ENCODE assay signal across 11 cellular contexts in genomic region chr5:10595305-10595677, GRCh38. TPM values are rescaled to one million over a fixed set of nuclear protein-coding genes. Genes with fewer than 3 reads are reported as not detected.
A peak's percentile ranks its signal among the peaks of the same experiment; 100 is the strongest.
DNase-seq lines count a peak whose midpoint lies in the region; ATAC-seq and TF ChIP-seq lines count a peak whose summit lies in the region.
"Had no signal": no experiment of that assay in that cellular context is flagged by ENCODE, and none has a peak within 500 bp of the region (broad histone marks: within the 10 kb centered on the region; RNA-seq: fewer than 3 reads in every experiment).

No MANE protein-coding gene starts in this region.

- peak overlapping the region; percentile 56 for H3K4me3 Mint-ChIP-seq in natural killer cell treated with Interleukin-12 subunit alpha and Interleukin-12 subunit beta and Interleukin-15 and Interleukin-18, amount 100 ng/mL, for 72 hours
- H3K4me3 Mint-ChIP-seq in natural killer cell, result no peak overlapping the region
- no peak overlapping the region for H3K4me3 Mint-ChIP-seq in mesothelial cell of epicardium

- in situ Hi-C loops in brain microvascular endothelial cell (cut with HindIII; ENCODE audit: low pct_ligation_motif_present, low sequenced_read_pairs), result no loop called here

- H3K27me3 ChIP-seq in brain microvascular endothelial cell (replicated peaks), result no peaks in the 10 kb centered on the region
- H3K27me3 ChIP-seq: testis had no signal

- H3K27me3 Mint-ChIP-seq in natural killer cell treated with Interleukin-12 subunit alpha and Interleukin-12 subunit beta and Interleukin-15 and Interleukin-18, amount 100 ng/mL, for 72 hours, result peaks cover 1 to 7% of the 10 kb centered on the region in 2 donors
- H3K27me3 Mint-ChIP-seq in natural killer cell (ENCODE audit: low read depth in 2 of 2) (peaks cover 0 to 2% of the 10 kb centered on the region in 2 donors), mesothelial cell of epicardium (ENCODE audit: low read depth) (no peaks in the 10 kb centered on the region)

- no peak overlapping the region for H3K4me3 ChIP-seq in brain microvascular endothelial cell (ENCODE audit: low read depth, low read length)
- H3K4me3 ChIP-seq: testis had no signal

- H3K27ac Mint-ChIP-seq in natural killer cell treated with Interleukin-12 subunit alpha and Interleukin-12 subunit beta and Interleukin-15 and Interleukin-18, amount 100 ng/mL, for 72 hours, result peak overlapping the region in 1 of 2 donors; percentile 30
- H3K27ac Mint-ChIP-seq in natural killer cell (no peak overlapping the region), mesothelial cell of epicardium (peak overlapping the region; percentile 36)

- no peaks in the 10 kb centered on the region for H3K36me3 ChIP-seq in brain microvascular endothelial cell (replicated peaks)

- TF ChIP-seq CTCF in natural killer cell (IDR thresholded peaks at IDR 0.05) (no peak), brain microvascular endothelial cell (IDR thresholded peaks at IDR 0.05; ENCODE audit: low read depth, low read length, missing control alignments) (no peak), mesothelial cell of epicardium (IDR thresholded peaks at IDR 0.05; ENCODE audit: unreplicated experiment) (no peak)

- peak overlapping the region; percentile 72 for H3K27ac ChIP-seq in brain microvascular endothelial cell

- no peaks in the 10 kb centered on the region for H3K9me3 Mint-ChIP-seq in natural killer cell treated with Interleukin-12 subunit alpha and Interleukin-12 subunit beta and Interleukin-15 and Interleukin-18, amount 100 ng/mL, for 72 hours
- H3K9me3 Mint-ChIP-seq in natural killer cell (no peaks in the 10 kb centered on the region), mesothelial cell of epicardium (peaks cover 19% of the 10 kb centered on the region)

- no peaks in the 10 kb centered on the region for H3K36me3 Mint-ChIP-seq in natural killer cell treated with Interleukin-12 subunit alpha and Interleukin-12 subunit beta and Interleukin-15 and Interleukin-18, amount 100 ng/mL, for 72 hours
- H3K36me3 Mint-ChIP-seq in natural killer cell, result no peaks in the 10 kb centered on the region
- peaks cover 13% of the 10 kb centered on the region for H3K36me3 Mint-ChIP-seq in mesothelial cell of epicardium

- peak in 1 of 2 donors; percentile 25 for ATAC-seq in natural killer cell treated with Interleukin-12 subunit alpha and Interleukin-12 subunit beta and Interleukin-15 and Interleukin-18, amount 100 ng/mL, for 72 hours
- ATAC-seq in natural killer cell, result no peak
- ATAC-seq in HG03025 (IDR thresholded peaks at IDR 0.05; ENCODE audit: low FRiP score, unreplicated experiment), result no peak
- ATAC-seq in GM18858 (IDR thresholded peaks at IDR 0.05; ENCODE audit: unreplicated experiment), result no peak

- no peak for DNase-seq in natural killer cell treated with Interleukin-12 subunit alpha and Interleukin-12 subunit beta and Interleukin-15 and Interleukin-18, amount 100 ng/mL, for 72 hours (ENCODE audit: low spot score)
- DNase-seq in natural killer cell (no peak), brain microvascular endothelial cell (no peak), mesothelial cell of epicardium (ENCODE audit: low spot score in 2 of 2, unreplicated experiment in 2 of 2) (no peak), NCI-H226 (no peak), UCSD-AML1 (lab: John Stamatoyannopoulos, UW; ENCODE audit: unreplicated experiment) (no peak)
- DNase-seq: activated CD4-positive, CD25-positive, alpha-beta regulatory T cell; DMS79; testis had no signal

- intact Hi-C loops in natural killer cell (cut with micrococcal nuclease), result no loop called here

- peaks cover 23% of the 10 kb centered on the region in 2 donors for H3K4me1 Mint-ChIP-seq in natural killer cell treated with Interleukin-12 subunit alpha and Interleukin-12 subunit beta and Interleukin-15 and Interleukin-18, amount 100 ng/mL, for 72 hours (ENCODE audit: low read depth in 2 of 2)
- H3K4me1 Mint-ChIP-seq in natural killer cell (peaks cover 10 to 13% of the 10 kb centered on the region in 2 donors), mesothelial cell of epicardium (peaks cover 37% of the 10 kb centered on the region)

RNA-seq across cellular contexts. Expression of gene ANKRD33B, which starts 31.4 kb away (rescaled TPM):
- 10 to 100 TPM; 10.9 to 18.9 TPM for total RNA-seq in natural killer cell treated with Interleukin-12 subunit alpha and Interleukin-12 subunit beta and Interleukin-15 and Interleukin-18, amount 100 ng/mL, for 72 hours
- 1 to 10 TPM; 2.4 to 4.3 (median 3.9) TPM for total RNA-seq in natural killer cell
- 3.2 to 3.8 TPM (median 3.5 TPM) in 3 replicates for total RNA-seq in mesothelial cell of epicardium
